1 cellular context compared by ENCODE assay signal in genomic region chr21:37450385-37451044, GRCh38.
TF ChIP-seq lines count a peak whose summit lies in the region.

No MANE protein-coding gene starts in this region.

TF ChIP-seq in HEK293, 187 proteins besides CTCF, POLR2A, EP300 and RAD21 (continued from another document):
- TF ChIP-seq, protein P1, sequence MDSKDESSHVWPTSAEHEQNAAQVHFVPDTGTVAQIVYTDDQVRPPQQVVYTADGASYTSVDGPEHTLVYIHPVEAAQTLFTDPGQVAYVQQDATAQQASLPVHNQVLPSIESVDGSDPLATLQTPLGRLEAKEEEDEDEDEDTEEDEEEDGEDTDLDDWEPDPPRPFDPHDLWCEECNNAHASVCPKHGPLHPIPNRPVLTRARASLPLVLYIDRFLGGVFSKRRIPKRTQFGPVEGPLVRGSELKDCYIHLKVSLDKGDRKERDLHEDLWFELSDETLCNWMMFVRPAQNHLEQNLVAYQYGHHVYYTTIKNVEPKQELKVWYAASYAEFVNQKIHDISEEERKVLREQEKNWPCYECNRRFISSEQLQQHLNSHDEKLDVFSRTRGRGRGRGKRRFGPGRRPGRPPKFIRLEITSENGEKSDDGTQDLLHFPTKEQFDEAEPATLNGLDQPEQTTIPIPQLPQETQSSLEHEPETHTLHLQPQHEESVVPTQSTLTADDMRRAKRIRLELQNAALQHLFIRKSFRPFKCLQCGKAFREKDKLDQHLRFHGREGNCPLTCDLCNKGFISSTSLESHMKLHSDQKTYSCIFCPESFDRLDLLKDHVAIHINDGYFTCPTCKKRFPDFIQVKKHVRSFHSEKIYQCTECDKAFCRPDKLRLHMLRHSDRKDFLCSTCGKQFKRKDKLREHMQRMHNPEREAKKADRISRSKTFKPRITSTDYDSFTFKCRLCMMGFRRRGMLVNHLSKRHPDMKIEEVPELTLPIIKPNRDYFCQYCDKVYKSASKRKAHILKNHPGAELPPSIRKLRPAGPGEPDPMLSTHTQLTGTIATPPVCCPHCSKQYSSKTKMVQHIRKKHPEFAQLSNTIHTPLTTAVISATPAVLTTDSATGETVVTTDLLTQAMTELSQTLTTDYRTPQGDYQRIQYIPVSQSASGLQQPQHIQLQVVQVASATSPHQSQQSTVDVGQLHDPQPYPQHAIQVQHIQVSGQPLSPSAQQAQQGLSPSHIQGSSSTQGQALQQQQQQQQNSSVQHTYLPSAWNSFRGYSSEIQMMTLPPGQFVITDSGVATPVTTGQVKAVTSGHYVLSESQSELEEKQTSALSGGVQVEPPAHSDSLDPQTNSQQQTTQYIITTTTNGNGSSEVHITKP (tag by site-specific recombination; IDR thresholded peaks at IDR 0.05), result peak; percentile 35
- TF ChIP-seq, protein P2, sequence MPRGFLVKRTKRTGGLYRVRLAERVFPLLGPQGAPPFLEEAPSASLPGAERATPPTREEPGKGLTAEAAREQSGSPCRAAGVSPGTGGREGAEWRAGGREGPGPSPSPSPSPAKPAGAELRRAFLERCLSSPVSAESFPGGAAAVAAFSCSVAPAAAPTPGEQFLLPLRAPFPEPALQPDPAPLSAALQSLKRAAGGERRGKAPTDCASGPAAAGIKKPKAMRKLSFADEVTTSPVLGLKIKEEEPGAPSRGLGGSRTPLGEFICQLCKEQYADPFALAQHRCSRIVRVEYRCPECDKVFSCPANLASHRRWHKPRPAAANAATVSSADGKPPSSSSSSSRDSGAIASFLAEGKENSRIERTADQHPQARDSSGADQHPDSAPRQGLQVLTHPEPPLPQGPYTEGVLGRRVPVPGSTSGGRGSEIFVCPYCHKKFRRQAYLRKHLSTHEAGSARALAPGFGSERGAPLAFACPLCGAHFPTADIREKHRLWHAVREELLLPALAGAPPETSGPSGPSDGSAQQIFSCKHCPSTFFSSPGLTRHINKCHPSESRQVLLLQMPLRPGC (tag by site-specific recombination; IDR thresholded peaks at IDR 0.05), result 0 out of 2 replicates have a peak, but pooled peaks have one; percentile 28
- TF ChIP-seq ZBTB44 (tag by site-specific recombination; IDR thresholded peaks at IDR 0.05) (peak; percentile 67), ZBTB11 (tag by site-specific recombination; conservative IDR thresholded peaks at IDR 0.05; ENCODE audit: low read depth) (no peak), AEBP2 (tag by site-specific recombination; IDR thresholded peaks at IDR 0.05; ENCODE audit: borderline replicate concordance) (no peak), ZNF629 (tag by site-specific recombination; IDR thresholded peaks at IDR 0.05) (0 out of 2 replicates have a peak, but pooled peaks have one; percentile 16), ZBTB17 (tag by site-specific recombination; IDR thresholded peaks at IDR 0.05) (0 out of 2 replicates have a peak, but pooled peaks have one; percentile 37), ZNF610 (tag by site-specific recombination; IDR thresholded peaks at IDR 0.05; ENCODE audit: borderline replicate concordance) (no peak), ZNF433 (tag by site-specific recombination; IDR thresholded peaks at IDR 0.05; ENCODE audit: low read depth) (no peak), SETDB1 (IDR thresholded peaks at IDR 0.05; ENCODE audit: insufficient read length, low read length) (peak; percentile 18)
- TF ChIP-seq, protein P3, sequence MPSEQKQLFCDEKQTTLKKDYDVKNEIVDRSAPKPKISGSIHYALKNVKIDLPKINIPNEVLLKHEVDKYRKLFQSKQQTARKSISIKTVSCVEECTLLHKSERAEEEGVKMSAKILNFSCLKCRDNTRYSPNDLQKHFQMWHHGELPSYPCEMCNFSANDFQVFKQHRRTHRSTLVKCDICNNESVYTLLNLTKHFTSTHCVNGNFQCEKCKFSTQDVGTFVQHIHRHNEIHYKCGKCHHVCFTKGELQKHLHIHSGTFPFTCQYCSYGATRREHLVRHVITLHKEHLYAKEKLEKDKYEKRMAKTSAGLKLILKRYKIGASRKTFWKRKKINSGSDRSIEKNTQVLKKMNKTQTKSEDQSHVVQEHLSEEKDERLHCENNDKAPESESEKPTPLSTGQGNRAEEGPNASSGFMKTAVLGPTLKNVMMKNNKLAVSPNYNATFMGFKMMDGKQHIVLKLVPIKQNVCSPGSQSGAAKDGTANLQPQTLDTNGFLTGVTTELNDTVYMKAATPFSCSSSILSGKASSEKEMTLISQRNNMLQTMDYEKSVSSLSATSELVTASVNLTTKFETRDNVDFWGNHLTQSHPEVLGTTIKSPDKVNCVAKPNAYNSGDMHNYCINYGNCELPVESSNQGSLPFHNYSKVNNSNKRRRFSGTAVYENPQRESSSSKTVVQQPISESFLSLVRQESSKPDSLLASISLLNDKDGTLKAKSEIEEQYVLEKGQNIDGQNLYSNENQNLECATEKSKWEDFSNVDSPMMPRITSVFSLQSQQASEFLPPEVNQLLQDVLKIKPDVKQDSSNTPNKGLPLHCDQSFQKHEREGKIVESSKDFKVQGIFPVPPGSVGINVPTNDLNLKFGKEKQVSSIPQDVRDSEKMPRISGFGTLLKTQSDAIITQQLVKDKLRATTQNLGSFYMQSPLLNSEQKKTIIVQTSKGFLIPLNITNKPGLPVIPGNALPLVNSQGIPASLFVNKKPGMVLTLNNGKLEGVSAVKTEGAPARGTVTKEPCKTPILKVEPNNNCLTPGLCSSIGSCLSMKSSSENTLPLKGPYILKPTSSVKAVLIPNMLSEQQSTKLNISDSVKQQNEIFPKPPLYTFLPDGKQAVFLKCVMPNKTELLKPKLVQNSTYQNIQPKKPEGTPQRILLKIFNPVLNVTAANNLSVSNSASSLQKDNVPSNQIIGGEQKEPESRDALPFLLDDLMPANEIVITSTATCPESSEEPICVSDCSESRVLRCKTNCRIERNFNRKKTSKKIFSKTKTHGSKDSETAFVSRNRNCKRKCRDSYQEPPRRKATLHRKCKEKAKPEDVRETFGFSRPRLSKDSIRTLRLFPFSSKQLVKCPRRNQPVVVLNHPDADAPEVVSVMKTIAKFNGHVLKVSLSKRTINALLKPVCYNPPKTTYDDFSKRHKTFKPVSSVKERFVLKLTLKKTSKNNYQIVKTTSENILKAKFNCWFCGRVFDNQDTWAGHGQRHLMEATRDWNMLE (tag by site-specific recombination; conservative IDR thresholded peaks at IDR 0.05; ENCODE audit: low read depth), result no peak
